In the genomic region with DNA sequence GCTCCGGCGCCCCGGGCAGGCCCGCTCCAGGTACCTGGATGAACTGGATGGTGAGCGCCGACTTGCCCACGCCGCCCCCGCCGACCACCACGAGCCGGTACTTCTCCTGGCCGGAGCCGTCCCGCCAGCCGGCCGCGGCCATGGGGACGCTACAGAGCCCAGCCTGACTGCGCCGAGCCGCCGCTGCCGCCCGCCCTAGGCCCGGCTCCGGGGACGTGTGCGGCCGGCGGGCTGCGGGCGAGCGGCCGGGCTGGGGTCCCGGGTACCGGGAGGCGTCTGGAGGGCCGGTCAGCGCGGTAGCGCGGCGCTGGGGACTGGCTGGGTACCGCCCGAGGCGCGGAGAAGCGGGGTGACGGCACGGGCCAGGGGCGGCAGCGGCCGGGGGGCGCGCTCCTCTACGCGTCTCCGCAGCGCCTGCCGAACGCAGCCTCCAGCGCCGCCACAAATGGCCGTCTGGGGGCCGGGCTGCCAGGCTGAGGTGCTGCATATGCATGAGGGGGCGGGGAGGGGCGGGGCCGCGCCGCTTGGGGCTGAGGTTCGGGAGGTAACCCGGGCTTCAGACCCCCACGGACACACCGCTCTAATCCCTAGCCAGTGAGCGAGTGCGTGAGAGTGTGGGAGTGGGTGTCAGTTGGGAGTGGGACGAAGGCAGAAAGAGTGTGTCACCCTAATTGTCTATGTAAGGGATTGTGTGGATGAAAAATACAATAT, we compare ENCODE assay signal across 1 cellular context.
TF ChIP-seq lines count a peak whose summit lies in the region.

A gene (minus strand): TSS at position 455 of the 711 bp plus-strand sequence. CDS start 313 bp downstream, at position 142.

TF ChIP-seq in HepG2, 621 proteins besides CTCF, POLR2A, EP300 and RAD21 (continued from another document and continues in another):
- TF ChIP-seq GABPA (IDR thresholded peaks at IDR 0.05; ENCODE audit: low read depth, low read length) (no peak), GABPA (CRISPR knock-in tag; IDR thresholded peaks at IDR 0.05; ENCODE audit: low read depth) (no peak), TBX2 (CRISPR knock-in tag; IDR thresholded peaks at IDR 0.05; ENCODE audit: borderline replicate concordance) (peak; percentile 26; the same call in 1 of the 2 replicates), ZNF768 (CRISPR knock-in tag; IDR thresholded peaks at IDR 0.05) (no peak; the same call in 1 of the 2 replicates), ETV5 (CRISPR knock-in tag; IDR thresholded peaks at IDR 0.05; ENCODE audit: borderline replicate concordance) (no peak), MYC (CRISPR knock-in tag; IDR thresholded peaks at IDR 0.05; ENCODE audit: borderline replicate concordance) (no peak), POLR2G (IDR thresholded peaks at IDR 0.05; ENCODE audit: low read depth, low read length) (peak; percentile 81), IKZF1 (IDR thresholded peaks at IDR 0.05) (no peak), FOSL2 (CRISPR knock-in tag; IDR thresholded peaks at IDR 0.05) (0 out of 2 replicates have a peak, but pooled peaks have one; percentile 8), ZSCAN29 (CRISPR knock-in tag; conservative IDR thresholded peaks at IDR 0.05) (no peak), TP53 (CRISPR knock-in tag; conservative IDR thresholded peaks at IDR 0.05) (no peak), HNRNPLL (IDR thresholded peaks at IDR 0.05; ENCODE audit: low read depth, low read length, poor library complexity, severe bottlenecking) (peak; percentile 68), FOSL1 (CRISPR knock-in tag; IDR thresholded peaks at IDR 0.05; ENCODE audit: borderline replicate concordance) (no peak), ZNF350 (CRISPR knock-in tag; IDR thresholded peaks at IDR 0.05; ENCODE audit: borderline replicate concordance, low read depth) (no peak), ZBTB20 (CRISPR knock-in tag; IDR thresholded peaks at IDR 0.05; ENCODE audit: borderline replicate concordance, low read depth) (no peak), MTF2 (CRISPR knock-in tag; IDR thresholded peaks at IDR 0.05; ENCODE audit: borderline replicate concordance) (no peak), MED1 (CRISPR knock-in tag; IDR thresholded peaks at IDR 0.05) (no peak), SRF (IDR thresholded peaks at IDR 0.05; ENCODE audit: low read depth, low read length) (0 out of 2 replicates have a peak, but pooled peaks have one; percentile 23), POLR2AphosphoS2 (IDR thresholded peaks at IDR 0.05; ENCODE audit: low read depth, low read length) (no peak), ZNF331 (CRISPR knock-in tag; IDR thresholded peaks at IDR 0.05) (0 out of 2 replicates have a peak, but pooled peaks have one; percentile 18), MXD4 (CRISPR knock-in tag; IDR thresholded peaks at IDR 0.05) (peak; percentile 43; the same call in 1 of the 2 replicates), ZNF674 (CRISPR knock-in tag; IDR thresholded peaks at IDR 0.05; ENCODE audit: low read depth) (no peak), RBAK (CRISPR knock-in tag; IDR thresholded peaks at IDR 0.05) (no peak), SCMH1 (CRISPR knock-in tag; IDR thresholded peaks at IDR 0.05; ENCODE audit: borderline replicate concordance) (no peak), YEATS4 (CRISPR knock-in tag; IDR thresholded peaks at IDR 0.05; ENCODE audit: borderline replicate concordance) (peak; percentile 72; the same call in 1 of the 2 replicates), HDAC2 (CRISPR knock-in tag; IDR thresholded peaks at IDR 0.05) (peak; percentile 21; the same call in 1 of the 2 replicates), HES4 (CRISPR knock-in tag; IDR thresholded peaks at IDR 0.05; ENCODE audit: borderline replicate concordance) (peak; percentile 76; the same call in 1 of the 2 replicates), CCAR2 (optimal IDR thresholded peaks at IDR 0.05; ENCODE audit: low read depth, low read length) (no peak), PITX1 (CRISPR knock-in tag; IDR thresholded peaks at IDR 0.05) (peak; percentile 75), RCOR2 (CRISPR knock-in tag; IDR thresholded peaks at IDR 0.05) (no peak), NFATC3 (CRISPR knock-in tag; IDR thresholded peaks at IDR 0.05) (no peak), ETV6 (CRISPR knock-in tag; conservative IDR thresholded peaks at IDR 0.05) (no peak; the same call in 1 of the 2 replicates), CHCHD3 (CRISPR knock-in tag; IDR thresholded peaks at IDR 0.05) (no peak), IRX3 (CRISPR knock-in tag; IDR thresholded peaks at IDR 0.05; ENCODE audit: borderline replicate concordance, low read depth) (no peak)
- TF ChIP-seq, protein P1, sequence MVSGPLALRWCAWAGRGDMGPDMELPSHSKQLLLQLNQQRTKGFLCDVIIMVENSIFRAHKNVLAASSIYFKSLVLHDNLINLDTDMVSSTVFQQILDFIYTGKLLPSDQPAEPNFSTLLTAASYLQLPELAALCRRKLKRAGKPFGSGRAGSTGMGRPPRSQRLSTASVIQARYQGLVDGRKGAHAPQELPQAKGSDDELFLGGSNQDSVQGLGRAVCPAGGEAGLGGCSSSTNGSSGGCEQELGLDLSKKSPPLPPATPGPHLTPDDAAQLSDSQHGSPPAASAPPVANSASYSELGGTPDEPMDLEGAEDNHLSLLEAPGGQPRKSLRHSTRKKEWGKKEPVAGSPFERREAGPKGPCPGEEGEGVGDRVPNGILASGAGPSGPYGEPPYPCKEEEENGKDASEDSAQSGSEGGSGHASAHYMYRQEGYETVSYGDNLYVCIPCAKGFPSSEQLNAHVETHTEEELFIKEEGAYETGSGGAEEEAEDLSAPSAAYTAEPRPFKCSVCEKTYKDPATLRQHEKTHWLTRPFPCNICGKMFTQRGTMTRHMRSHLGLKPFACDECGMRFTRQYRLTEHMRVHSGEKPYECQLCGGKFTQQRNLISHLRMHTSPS (CRISPR knock-in tag; IDR thresholded peaks at IDR 0.05; ENCODE audit: low read depth) = no peak
- TF ChIP-seq, protein P2, sequence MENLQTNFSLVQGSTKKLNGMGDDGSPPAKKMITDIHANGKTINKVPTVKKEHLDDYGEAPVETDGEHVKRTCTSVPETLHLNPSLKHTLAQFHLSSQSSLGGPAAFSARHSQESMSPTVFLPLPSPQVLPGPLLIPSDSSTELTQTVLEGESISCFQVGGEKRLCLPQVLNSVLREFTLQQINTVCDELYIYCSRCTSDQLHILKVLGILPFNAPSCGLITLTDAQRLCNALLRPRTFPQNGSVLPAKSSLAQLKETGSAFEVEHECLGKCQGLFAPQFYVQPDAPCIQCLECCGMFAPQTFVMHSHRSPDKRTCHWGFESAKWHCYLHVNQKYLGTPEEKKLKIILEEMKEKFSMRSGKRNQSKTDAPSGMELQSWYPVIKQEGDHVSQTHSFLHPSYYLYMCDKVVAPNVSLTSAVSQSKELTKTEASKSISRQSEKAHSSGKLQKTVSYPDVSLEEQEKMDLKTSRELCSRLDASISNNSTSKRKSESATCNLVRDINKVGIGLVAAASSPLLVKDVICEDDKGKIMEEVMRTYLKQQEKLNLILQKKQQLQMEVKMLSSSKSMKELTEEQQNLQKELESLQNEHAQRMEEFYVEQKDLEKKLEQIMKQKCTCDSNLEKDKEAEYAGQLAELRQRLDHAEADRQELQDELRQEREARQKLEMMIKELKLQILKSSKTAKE (CRISPR knock-in tag; IDR thresholded peaks at IDR 0.05; ENCODE audit: borderline replicate concordance) = no peak
- TF ChIP-seq, protein P3, sequence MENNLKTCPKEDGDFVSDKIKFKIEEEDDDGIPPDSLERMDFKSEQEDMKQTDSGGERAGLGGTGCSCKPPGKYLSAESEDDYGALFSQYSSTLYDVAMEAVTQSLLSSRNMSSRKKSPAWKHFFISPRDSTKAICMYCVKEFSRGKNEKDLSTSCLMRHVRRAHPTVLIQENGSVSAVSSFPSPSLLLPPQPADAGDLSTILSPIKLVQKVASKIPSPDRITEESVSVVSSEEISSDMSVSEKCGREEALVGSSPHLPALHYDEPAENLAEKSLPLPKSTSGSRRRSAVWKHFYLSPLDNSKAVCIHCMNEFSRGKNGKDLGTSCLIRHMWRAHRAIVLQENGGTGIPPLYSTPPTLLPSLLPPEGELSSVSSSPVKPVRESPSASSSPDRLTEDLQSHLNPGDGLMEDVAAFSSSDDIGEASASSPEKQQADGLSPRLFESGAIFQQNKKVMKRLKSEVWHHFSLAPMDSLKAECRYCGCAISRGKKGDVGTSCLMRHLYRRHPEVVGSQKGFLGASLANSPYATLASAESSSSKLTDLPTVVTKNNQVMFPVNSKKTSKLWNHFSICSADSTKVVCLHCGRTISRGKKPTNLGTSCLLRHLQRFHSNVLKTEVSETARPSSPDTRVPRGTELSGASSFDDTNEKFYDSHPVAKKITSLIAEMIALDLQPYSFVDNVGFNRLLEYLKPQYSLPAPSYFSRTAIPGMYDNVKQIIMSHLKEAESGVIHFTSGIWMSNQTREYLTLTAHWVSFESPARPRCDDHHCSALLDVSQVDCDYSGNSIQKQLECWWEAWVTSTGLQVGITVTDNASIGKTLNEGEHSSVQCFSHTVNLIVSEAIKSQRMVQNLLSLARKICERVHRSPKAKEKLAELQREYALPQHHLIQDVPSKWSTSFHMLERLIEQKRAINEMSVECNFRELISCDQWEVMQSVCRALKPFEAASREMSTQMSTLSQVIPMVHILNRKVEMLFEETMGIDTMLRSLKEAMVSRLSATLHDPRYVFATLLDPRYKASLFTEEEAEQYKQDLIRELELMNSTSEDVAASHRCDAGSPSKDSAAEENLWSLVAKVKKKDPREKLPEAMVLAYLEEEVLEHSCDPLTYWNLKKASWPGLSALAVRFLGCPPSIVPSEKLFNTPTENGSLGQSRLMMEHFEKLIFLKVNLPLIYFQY (CRISPR knock-in tag; IDR thresholded peaks at IDR 0.05; ENCODE audit: borderline replicate concordance) = no peak
- TF ChIP-seq, protein P4, sequence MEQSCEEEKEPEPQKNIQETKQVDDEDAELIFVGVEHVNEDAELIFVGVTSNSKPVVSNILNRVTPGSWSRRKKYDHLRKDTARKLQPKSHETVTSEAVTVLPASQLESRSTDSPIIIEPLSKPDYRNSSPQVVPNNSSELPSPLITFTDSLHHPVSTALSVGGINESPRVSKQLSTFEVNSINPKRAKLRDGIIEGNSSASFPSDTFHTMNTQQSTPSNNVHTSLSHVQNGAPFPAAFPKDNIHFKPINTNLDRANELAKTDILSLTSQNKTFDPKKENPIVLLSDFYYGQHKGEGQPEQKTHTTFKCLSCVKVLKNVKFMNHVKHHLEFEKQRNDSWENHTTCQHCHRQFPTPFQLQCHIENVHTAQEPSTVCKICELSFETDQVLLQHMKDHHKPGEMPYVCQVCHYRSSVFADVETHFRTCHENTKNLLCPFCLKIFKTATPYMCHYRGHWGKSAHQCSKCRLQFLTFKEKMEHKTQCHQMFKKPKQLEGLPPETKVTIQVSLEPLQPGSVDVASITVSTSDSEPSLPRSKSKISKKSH (CRISPR knock-in tag; IDR thresholded peaks at IDR 0.05; ENCODE audit: borderline replicate concordance) = no peak
- TF ChIP-seq, protein P5, sequence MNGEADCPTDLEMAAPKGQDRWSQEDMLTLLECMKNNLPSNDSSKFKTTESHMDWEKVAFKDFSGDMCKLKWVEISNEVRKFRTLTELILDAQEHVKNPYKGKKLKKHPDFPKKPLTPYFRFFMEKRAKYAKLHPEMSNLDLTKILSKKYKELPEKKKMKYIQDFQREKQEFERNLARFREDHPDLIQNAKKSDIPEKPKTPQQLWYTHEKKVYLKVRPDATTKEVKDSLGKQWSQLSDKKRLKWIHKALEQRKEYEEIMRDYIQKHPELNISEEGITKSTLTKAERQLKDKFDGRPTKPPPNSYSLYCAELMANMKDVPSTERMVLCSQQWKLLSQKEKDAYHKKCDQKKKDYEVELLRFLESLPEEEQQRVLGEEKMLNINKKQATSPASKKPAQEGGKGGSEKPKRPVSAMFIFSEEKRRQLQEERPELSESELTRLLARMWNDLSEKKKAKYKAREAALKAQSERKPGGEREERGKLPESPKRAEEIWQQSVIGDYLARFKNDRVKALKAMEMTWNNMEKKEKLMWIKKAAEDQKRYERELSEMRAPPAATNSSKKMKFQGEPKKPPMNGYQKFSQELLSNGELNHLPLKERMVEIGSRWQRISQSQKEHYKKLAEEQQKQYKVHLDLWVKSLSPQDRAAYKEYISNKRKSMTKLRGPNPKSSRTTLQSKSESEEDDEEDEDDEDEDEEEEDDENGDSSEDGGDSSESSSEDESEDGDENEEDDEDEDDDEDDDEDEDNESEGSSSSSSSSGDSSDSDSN (CRISPR knock-in tag; IDR thresholded peaks at IDR 0.05) = peak; percentile 65; the same call in 1 of the 2 replicates
- TF ChIP-seq, protein P6, sequence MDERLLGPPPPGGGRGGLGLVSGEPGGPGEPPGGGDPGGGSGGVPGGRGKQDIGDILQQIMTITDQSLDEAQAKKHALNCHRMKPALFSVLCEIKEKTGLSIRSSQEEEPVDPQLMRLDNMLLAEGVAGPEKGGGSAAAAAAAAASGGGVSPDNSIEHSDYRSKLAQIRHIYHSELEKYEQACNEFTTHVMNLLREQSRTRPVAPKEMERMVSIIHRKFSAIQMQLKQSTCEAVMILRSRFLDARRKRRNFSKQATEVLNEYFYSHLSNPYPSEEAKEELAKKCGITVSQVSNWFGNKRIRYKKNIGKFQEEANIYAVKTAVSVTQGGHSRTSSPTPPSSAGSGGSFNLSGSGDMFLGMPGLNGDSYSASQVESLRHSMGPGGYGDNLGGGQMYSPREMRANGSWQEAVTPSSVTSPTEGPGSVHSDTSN (CRISPR knock-in tag; IDR thresholded peaks at IDR 0.05) = no peak
- TF ChIP-seq, protein P7, sequence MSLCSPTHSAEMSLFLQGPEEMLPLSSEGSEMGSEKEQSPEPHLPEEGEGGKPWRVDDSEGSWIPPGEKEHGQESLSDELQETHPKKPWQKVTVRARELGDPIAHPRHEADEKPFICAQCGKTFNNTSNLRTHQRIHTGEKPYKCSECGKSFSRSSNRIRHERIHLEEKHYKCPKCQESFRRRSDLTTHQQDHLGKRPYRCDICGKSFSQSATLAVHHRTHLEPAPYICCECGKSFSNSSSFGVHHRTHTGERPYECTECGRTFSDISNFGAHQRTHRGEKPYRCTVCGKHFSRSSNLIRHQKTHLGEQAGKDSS (CRISPR knock-in tag; IDR thresholded peaks at IDR 0.05; ENCODE audit: borderline replicate concordance, low read depth) = no peak
- TF ChIP-seq, protein P8, sequence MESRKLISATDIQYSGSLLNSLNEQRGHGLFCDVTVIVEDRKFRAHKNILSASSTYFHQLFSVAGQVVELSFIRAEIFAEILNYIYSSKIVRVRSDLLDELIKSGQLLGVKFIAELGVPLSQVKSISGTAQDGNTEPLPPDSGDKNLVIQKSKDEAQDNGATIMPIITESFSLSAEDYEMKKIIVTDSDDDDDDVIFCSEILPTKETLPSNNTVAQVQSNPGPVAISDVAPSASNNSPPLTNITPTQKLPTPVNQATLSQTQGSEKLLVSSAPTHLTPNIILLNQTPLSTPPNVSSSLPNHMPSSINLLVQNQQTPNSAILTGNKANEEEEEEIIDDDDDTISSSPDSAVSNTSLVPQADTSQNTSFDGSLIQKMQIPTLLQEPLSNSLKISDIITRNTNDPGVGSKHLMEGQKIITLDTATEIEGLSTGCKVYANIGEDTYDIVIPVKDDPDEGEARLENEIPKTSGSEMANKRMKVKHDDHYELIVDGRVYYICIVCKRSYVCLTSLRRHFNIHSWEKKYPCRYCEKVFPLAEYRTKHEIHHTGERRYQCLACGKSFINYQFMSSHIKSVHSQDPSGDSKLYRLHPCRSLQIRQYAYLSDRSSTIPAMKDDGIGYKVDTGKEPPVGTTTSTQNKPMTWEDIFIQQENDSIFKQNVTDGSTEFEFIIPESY (CRISPR knock-in tag; IDR thresholded peaks at IDR 0.05) = no peak
